In the genomic region with DNA sequence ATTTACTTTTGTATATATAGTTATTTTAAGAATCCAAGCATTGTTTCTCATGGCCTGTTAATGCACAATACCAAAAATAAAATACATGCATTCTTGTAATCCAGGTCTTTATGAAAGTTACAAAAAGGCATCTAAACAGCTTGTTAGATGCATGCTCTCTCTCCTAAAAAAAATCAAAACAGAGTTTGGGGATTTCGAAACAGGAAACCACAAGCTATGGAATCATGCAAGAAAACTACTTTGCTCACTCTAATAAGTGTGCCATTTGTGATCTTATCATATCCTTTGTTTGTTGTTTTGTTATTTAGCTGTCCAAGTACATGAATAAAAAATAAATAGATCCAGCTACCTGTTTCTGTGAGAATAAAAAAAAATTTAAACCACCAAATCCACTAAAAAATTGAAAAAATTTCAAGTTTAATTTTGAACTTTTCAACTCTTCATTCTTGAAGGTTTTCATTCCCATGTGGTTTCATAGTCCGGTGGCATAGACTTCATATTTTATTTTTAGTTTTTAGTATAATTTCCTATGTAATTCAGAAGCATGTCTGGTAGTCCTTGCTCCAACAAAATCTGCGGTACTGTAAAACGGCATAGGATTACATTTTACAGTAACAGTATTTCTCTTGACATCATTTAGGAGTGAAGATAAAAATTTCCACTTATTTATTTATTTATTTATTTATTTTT, we compare ENCODE assay signal across 16 cellular contexts. TPM values are rescaled to one million over a fixed set of nuclear protein-coding genes. Genes with fewer than 3 reads are reported as not detected.
A peak's percentile ranks its signal among the peaks of the same experiment; 100 is the strongest.
DNase-seq lines count a peak whose midpoint lies in the region; ATAC-seq, FAIRE-seq and TF ChIP-seq lines count a peak whose summit lies in the region.
"Had no signal": no experiment of that assay in that cellular context is flagged by ENCODE, and none has a peak within 500 bp of the region (broad histone marks: within the 10 kb centered on the region; RNA-seq: fewer than 3 reads in every experiment).

No MANE protein-coding gene starts in this region.

- no peaks in the 10 kb centered on the region for H3K9me3 Mint-ChIP-seq in neural crest cell
- no peaks in the 10 kb centered on the region for H3K9me3 Mint-ChIP-seq in osteocyte (ENCODE audit: unreplicated experiment)
- H3K9me3 Mint-ChIP-seq in nephron progenitor cell: no peaks in the 10 kb centered on the region
- H3K9me3 Mint-ChIP-seq: activated CD4-positive, alpha-beta memory T cell treated with anti-CD3 and anti-CD28 coated beads, Interleukin-2, amount 10 ng/mL, durations not matched to agents 7 days and 5 days had no signal

- no peak overlapping the region for H3K14ac ChIP-seq in IMR-90 (replicated peaks; ENCODE audit: low read depth, low read length)

- WGBS in IMR-90 (ENCODE audit: extremely low coverage in 2 of 2, insufficient read length in 1 of 2), 2 experiments: no CpG with 5 or more reads among the region's 4 CpGs

- no peak for FAIRE-seq in bronchial epithelial cell (lab: Jason Lieb, UNC)

- TF ChIP-seq POLR2A in IMR-90 (IDR thresholded peaks at IDR 0.05; ENCODE audit: low read depth, low read length): no peak

- no peak overlapping the region for H2BK20ac ChIP-seq in IMR-90 (ENCODE audit: low read depth, low read length)

- peaks cover 0 to 7% (median 0%) of the 10 kb centered on the region in 11 experiments; a peak in 1 of 22 replicates for H3K9me3 ChIP-seq in BLaER1 treated with 17β-estradiol and CSF1 and Interleukin-3, amounts not matched to agents 10 nM and 100 nM (replicated peaks in 1 of 11)
- H3K9me3 ChIP-seq in IMR-90 (ENCODE audit: control insufficient read depth, insufficient read depth, low read length) (no peaks in the 10 kb centered on the region), OCI-LY7 (ENCODE audit: low read length) (no peaks in the 10 kb centered on the region)
- H3K9me3 ChIP-seq: MG63 had no signal

- no peak for ATAC-seq in IMR-90 (ENCODE audit: low read depth)
- ATAC-seq: foreskin keratinocyte had no signal

- H2AK9ac ChIP-seq in IMR-90 (replicated peaks; ENCODE audit: low read depth, low read length, poor library complexity): no peak overlapping the region

- TF ChIP-seq CTCF in IMR-90 (conservative IDR thresholded peaks at IDR 0.05; ENCODE audit: low read depth, low read length) (no peak), bronchial epithelial cell (IDR thresholded peaks at IDR 0.05; ENCODE audit: insufficient read depth, low read length, severe bottlenecking) (no peak), neural crest cell (conservative IDR thresholded peaks at IDR 0.05) (no peak), OCI-LY7 (conservative IDR thresholded peaks at IDR 0.05; ENCODE audit: low read length) (no peak), osteocyte (IDR thresholded peaks at IDR 0.05) (no peak), nephron progenitor cell (IDR thresholded peaks at IDR 0.05) (no peak)

- peak; percentile 66 for DNase-seq in IMR-90
- DNase-seq in bronchial epithelial cell (ENCODE audit: low read depth): peak; percentile 60
- no peak for DNase-seq in neural crest cell (ENCODE audit: low read depth, low spot score)
- DNase-seq in NCI-H1436 (lab: John Stamatoyannopoulos, UW): no peak
- no peak for DNase-seq in OCI-LY7 (ENCODE audit: low spot score)
- DNase-seq in osteocyte (ENCODE audit: extremely low spot score, unreplicated experiment): no peak
- DNase-seq in nephron progenitor cell: no peak
- DNase-seq: activated CD4-positive, alpha-beta memory T cell treated with anti-CD3 and anti-CD28 coated beads, Interleukin-2, amount 10 ng/mL, durations not matched to agents 7 days and 5 days; activated naive CD4-positive, alpha-beta T cell treated with Interleukin-2 at 50 U/mL for 16 hours; COR-L47; islet precursor cell; MG63; NCI-H446 treated with DMSO at 0.1 percent for 48 hours; T1000 had no signal

- H3K36me3 Mint-ChIP-seq in neural crest cell (ENCODE audit: low read depth): no peaks in the 10 kb centered on the region
- no peaks in the 10 kb centered on the region for H3K36me3 Mint-ChIP-seq in osteocyte (ENCODE audit: unreplicated experiment)
- no peaks in the 10 kb centered on the region for H3K36me3 Mint-ChIP-seq in nephron progenitor cell (ENCODE audit: low read depth)

- H3K9me1 ChIP-seq in IMR-90 (ENCODE audit: insufficient read depth, low read length): no peaks in the 10 kb centered on the region

- no peak overlapping the region for H3K18ac ChIP-seq in IMR-90 (ENCODE audit: low read depth, low read length)

- no peak overlapping the region for H2AK5ac ChIP-seq in IMR-90 (ENCODE audit: low read depth, low read length)

- H3K4me1 Mint-ChIP-seq in neural crest cell (peaks cover 9% of the 10 kb centered on the region), osteocyte (ENCODE audit: unreplicated experiment) (peaks cover 6% of the 10 kb centered on the region), nephron progenitor cell (peaks cover 12% of the 10 kb centered on the region)

- no peak overlapping the region for H3K23ac ChIP-seq in IMR-90 (ENCODE audit: low read depth, low read length)

- dilution Hi-C loops in IMR-90 (cut with HindIII; ENCODE audit: low sequenced_read_pairs, unreplicated experiment): no loop called here

- H3K4me2 ChIP-seq in BLaER1 treated with 17β-estradiol and CSF1 and Interleukin-3, amounts not matched to agents 10 nM and 100 nM: peak overlapping the region; percentile 64 to 90 (median 84)
- H3K4me2 ChIP-seq in IMR-90 (ENCODE audit: low read depth, low read length): no peak overlapping the region
- H3K4me2 ChIP-seq in OCI-LY7 (ENCODE audit: low read length): no peak overlapping the region

- no peak overlapping the region for H3K4ac ChIP-seq in IMR-90 (ENCODE audit: low read depth, low read length)

- H3K27me3 ChIP-seq in BLaER1 treated with 17β-estradiol and CSF1 and Interleukin-3, amounts not matched to agents 10 nM and 100 nM: no peaks in the 10 kb centered on the region
- H3K27me3 ChIP-seq in IMR-90 (ENCODE audit: control insufficient read depth, insufficient read depth, low read length) (peaks cover 5% of the 10 kb centered on the region), bronchial epithelial cell (ENCODE audit: control insufficient read depth, insufficient read depth, low read length) (no peaks in the 10 kb centered on the region)
- H3K27me3 ChIP-seq: foreskin keratinocyte had no signal

- H2AFZ ChIP-seq in IMR-90 (replicated peaks; ENCODE audit: low read length, poor library complexity): no peak overlapping the region
- no peak overlapping the region for H2AFZ ChIP-seq in OCI-LY7 (ENCODE audit: low read length)

- H3K79me2 ChIP-seq in OCI-LY7 (ENCODE audit: insufficient read depth, low read depth, low read length): peaks cover 22% of the 10 kb centered on the region; the same call in 1 of the 2 replicates

- H3K4me3 ChIP-seq in BLaER1 treated with 17β-estradiol and CSF1 and Interleukin-3, amounts not matched to agents 10 nM and 100 nM: peak overlapping the region in 7 of 10 experiments; percentile 9 to 83 (median 17); a peak in 7 of 20 replicates
- H3K4me3 ChIP-seq in IMR-90 (ENCODE audit: insufficient read depth, low read depth, low read length) (no peak overlapping the region), bronchial epithelial cell (ENCODE audit: low read depth, low read length) (no peak overlapping the region), OCI-LY7 (ENCODE audit: low read depth, low read length, poor library complexity, severe bottlenecking) (no peak overlapping the region)

- H2BK120ac ChIP-seq in IMR-90 (ENCODE audit: low read depth, low read length): no peak overlapping the region

- no peak overlapping the region for H2BK15ac ChIP-seq in IMR-90 (ENCODE audit: low read depth, low read length)

- no peaks in the 10 kb centered on the region for H3K9me2 ChIP-seq in OCI-LY7 (ENCODE audit: insufficient read depth, low read length)

- POLR2A ChIA-PET in IMR-90 (lab: Charles Lee; ENCODE audit: unreplicated experiment) (interaction anchor here (0.5 kb wide), 1 partner anchor 56 kb away, joined by 5 read pairs; no protein-coding TSS in a partner anchor), OCI-LY7 (lab: Charles Lee) (interaction anchor here (0.7 to 1.4 kb wide), 2 partner anchors 11 to 1306 kb away, joined by 3 to 4 read pairs; no protein-coding TSS in a partner anchor)

- BruUV-seq in IMR-90 (replicated peaks; lab: Mats Ljungman, UMichigan) (no TSS peak), OCI-LY7 (replicated peaks; lab: Mats Ljungman, UMichigan) (no TSS peak)

- H4K5ac ChIP-seq in IMR-90 (ENCODE audit: low read depth, low read length): no peak overlapping the region

- H4K20me1 ChIP-seq in BLaER1 treated with 17β-estradiol and CSF1 and Interleukin-3, amounts not matched to agents 10 nM and 100 nM: no peaks in the 10 kb centered on the region; a peak in 1 of 22 replicates
- H4K20me1 ChIP-seq in IMR-90 (ENCODE audit: insufficient read depth, low read length) (no peaks in the 10 kb centered on the region), OCI-LY7 (ENCODE audit: insufficient read depth, low read length) (0 out of 2 replicates have a peak, but pooled peaks cover 3% of the 10 kb centered on the region)

- intact Hi-C loops in IMR-90 (cut with micrococcal nuclease): no loop called here
- intact Hi-C loops in OCI-LY7 (cut with micrococcal nuclease; ENCODE audit: unreplicated experiment): no loop called here

- no peaks in the 10 kb centered on the region for H3K36me3 ChIP-seq in BLaER1 treated with 17β-estradiol and CSF1 and Interleukin-3, amounts not matched to agents 10 nM and 100 nM
- no peaks in the 10 kb centered on the region for H3K36me3 ChIP-seq in IMR-90 (ENCODE audit: control insufficient read depth, insufficient read depth, low read length)
- no peaks in the 10 kb centered on the region for H3K36me3 ChIP-seq in bronchial epithelial cell (ENCODE audit: control insufficient read depth, insufficient read depth, low read length)
- H3K36me3 ChIP-seq in OCI-LY7 (ENCODE audit: insufficient read depth, low read length): no peaks in the 10 kb centered on the region
- H3K36me3 ChIP-seq: MG63 had no signal

- CTCF ChIA-PET in IMR-90 (lab: Yijun Ruan, JAX) (interaction anchor here (0.7 to 1.0 kb wide), 2 partner anchors 13 to 19 kb away, joined by 3 read pairs; no protein-coding TSS in a partner anchor), OCI-LY7 (lab: Charles Lee; ENCODE audit: unreplicated experiment) (no interaction called here)

- peak overlapping the region; percentile 86 to 98 (median 92); a peak in 21 of 22 replicates for H3K27ac ChIP-seq in BLaER1 treated with 17β-estradiol and CSF1 and Interleukin-3, amounts not matched to agents 10 nM and 100 nM
- H3K27ac ChIP-seq in IMR-90 (ENCODE audit: insufficient read depth, low read length): no peak overlapping the region
- H3K27ac ChIP-seq in OCI-LY7 (ENCODE audit: low read depth, low read length, poor library complexity, severe bottlenecking): no peak overlapping the region
- H3K27ac ChIP-seq: foreskin keratinocyte had no signal

- H3K9ac ChIP-seq in BLaER1 treated with 17β-estradiol and CSF1 and Interleukin-3, amounts not matched to agents 10 nM and 100 nM: peak overlapping the region in 9 of 11 experiments; percentile 12 to 94 (median 86); a peak in 16 of 22 replicates
- H3K9ac ChIP-seq in IMR-90 (ENCODE audit: low read depth, low read length): no peak overlapping the region

- H3K4me1 ChIP-seq in BLaER1 treated with 17β-estradiol and CSF1 and Interleukin-3, amounts not matched to agents 10 nM and 100 nM: peaks cover 29 to 87% (median 57%) of the 10 kb centered on the region in 10 experiments
- H3K4me1 ChIP-seq in IMR-90 (ENCODE audit: control insufficient read depth, insufficient read depth, low read length) (no peaks in the 10 kb centered on the region), OCI-LY7 (ENCODE audit: insufficient read depth, low read length, poor library complexity, severe bottlenecking) (peaks cover 12% of the 10 kb centered on the region)

- H3K56ac ChIP-seq in IMR-90 (ENCODE audit: extremely low read depth, insufficient read depth, low read length): no peak overlapping the region

- H3K27me3 Mint-ChIP-seq in neural crest cell (ENCODE audit: low read depth): peaks cover 20% of the 10 kb centered on the region
- peaks cover 22% of the 10 kb centered on the region for H3K27me3 Mint-ChIP-seq in osteocyte (ENCODE audit: unreplicated experiment)
- peaks cover 6% of the 10 kb centered on the region for H3K27me3 Mint-ChIP-seq in nephron progenitor cell (ENCODE audit: low read depth, poor library complexity)

- H2BK5ac ChIP-seq in IMR-90 (ENCODE audit: low read depth, low read length, poor library complexity, severe bottlenecking): no peak overlapping the region

- H4K91ac ChIP-seq in IMR-90 (ENCODE audit: insufficient read depth, low read depth, low read length): no peak overlapping the region

- H3K4me3 Mint-ChIP-seq in neural crest cell (peak overlapping the region; percentile 11), osteocyte (ENCODE audit: unreplicated experiment) (no peak overlapping the region), nephron progenitor cell (no peak overlapping the region)
- H3K4me3 Mint-ChIP-seq: activated CD4-positive, alpha-beta memory T cell treated with anti-CD3 and anti-CD28 coated beads, Interleukin-2, amount 10 ng/mL, durations not matched to agents 7 days and 5 days had no signal

- H4K8ac ChIP-seq in IMR-90 (ENCODE audit: low read depth in 2 of 2, low read length in 2 of 2): no peak overlapping the region

- in situ Hi-C loops in IMR-90 (cut with MboI; ENCODE audit: low sequenced_read_pairs): no loop called here

- H3K79me1 ChIP-seq in IMR-90 (ENCODE audit: low read depth in 1 of 2, low read length in 2 of 2): peaks cover 10 to 17% of the 10 kb centered on the region in 2 experiments

- H3K27ac Mint-ChIP-seq in neural crest cell (ENCODE audit: unreplicated experiment): no peak overlapping the region
- no peak overlapping the region for H3K27ac Mint-ChIP-seq in osteocyte (ENCODE audit: unreplicated experiment)
- no peak overlapping the region for H3K27ac Mint-ChIP-seq in nephron progenitor cell
- H3K27ac Mint-ChIP-seq: activated CD4-positive, alpha-beta memory T cell treated with anti-CD3 and anti-CD28 coated beads, Interleukin-2, amount 10 ng/mL, durations not matched to agents 7 days and 5 days had no signal

- no peak for TF ChIP-seq RAD21 in IMR-90 (IDR thresholded peaks at IDR 0.05; ENCODE audit: low read length)

RNA-seq across cellular contexts. Expression of gene ATG4C, which starts 1.6 kb away (rescaled TPM):
- total RNA-seq in IMR-90 (2012; rRNA removed): 7.2 and 9.7 TPM in 2 replicates
- polyA plus RNA-seq in IMR-90 (2012; rRNA removed): 3.8 and 4.7 TPM in 2 replicates
- 0.14 and 1.1 TPM in 2 replicates for polyA plus RNA-seq in IMR-90 (2012; cell fraction: cytosol; rRNA removed)
- 0.04 and 1.7 TPM in 2 replicates for polyA plus RNA-seq in IMR-90 (2012; cell fraction: nucleus; rRNA removed; ENCODE audit: low replicate concordance)
- total RNA-seq in bronchial epithelial cell: 3.1 and 4.2 TPM in 2 replicates
- 13.2 and 14.5 TPM in 2 replicates for total RNA-seq in neural crest cell
- 7.3 and 16.0 TPM in 2 replicates for total RNA-seq in OCI-LY7 (2014; rRNA removed; shearing (Covaris generic))
- total RNA-seq in OCI-LY7 (2022): 15.2 and 18.4 TPM in 2 replicates
- total RNA-seq in osteocyte: 6.6 and 10.5 TPM in 2 replicates

Comparison
In these comparisons a context has a peak if more than half of its experiments do, and no peak if none do; other contexts are left out.
1. H3K27ac ChIP-seq: peak in BLaER1 treated with 17β-estradiol and CSF1 and Interleukin-3, amounts not matched to agents 10 nM and 100 nM (11 of 11); none in IMR-90 (single experiment) and OCI-LY7 (single experiment).
2. H3K4me2 ChIP-seq: peak in BLaER1 treated with 17β-estradiol and CSF1 and Interleukin-3, amounts not matched to agents 10 nM and 100 nM (11 of 11); none in IMR-90 (single experiment) and OCI-LY7 (single experiment).
3. H3K4me3 ChIP-seq: peak in BLaER1 treated with 17β-estradiol and CSF1 and Interleukin-3, amounts not matched to agents 10 nM and 100 nM (7 of 10); none in IMR-90 (single experiment), bronchial epithelial cell (single experiment) and OCI-LY7 (single experiment).
4. DNase-seq: peak in IMR-90 (single experiment) and bronchial epithelial cell (single experiment); none in neural crest cell (single experiment), NCI-H1436 (single experiment), OCI-LY7 (single experiment), osteocyte (single experiment) and nephron progenitor cell (single experiment).